8 cellular contexts compared by ENCODE assay signal in genomic region chr2:42494434-42495233, GRCh38. TPM values are rescaled to one million over a fixed set of nuclear protein-coding genes. Genes with fewer than 3 reads are reported as not detected.
DNase-seq lines count a peak whose midpoint lies in the region; ATAC-seq and TF ChIP-seq lines count a peak whose summit lies in the region.

No MANE protein-coding gene starts in this region.

- peaks cover 19% of the 10 kb centered on the region for H3K4me1 ChIP-seq in left ventricle myocardium inferior
- no peaks in the 10 kb centered on the region for H3K4me1 ChIP-seq in prostate gland (replicated peaks)

- TF ChIP-seq CTCF in GM06990 (IDR thresholded peaks at IDR 0.05; ENCODE audit: insufficient read depth, low read length, poor library complexity, severe bottlenecking), result peak; percentile 89
- peak; percentile 67 for TF ChIP-seq CTCF in SU-DHL-6 (IDR thresholded peaks at IDR 0.05; ENCODE audit: insufficient read depth, low read length, poor library complexity, severe bottlenecking)
- peak; percentile 89 for TF ChIP-seq CTCF in left ventricle myocardium inferior (IDR thresholded peaks at IDR 0.05; ENCODE audit: borderline replicate concordance)
- peak; percentile 40 to 88 (median 79) for TF ChIP-seq CTCF in prostate gland (IDR thresholded peaks at IDR 0.05)

- peak overlapping the region; percentile 73 for H3K27ac Mint-ChIP-seq in activated naive CD8-positive, alpha-beta T cell treated with anti-CD3 and anti-CD28 coated beads, Interleukin-2, amount 50 U/mL, for 24 hours

- H3K9me3 Mint-ChIP-seq in activated naive CD8-positive, alpha-beta T cell treated with anti-CD3 and anti-CD28 coated beads, Interleukin-2, amount 50 U/mL, for 24 hours, result no peaks in the 10 kb centered on the region

- H3K4me3 Mint-ChIP-seq in activated naive CD8-positive, alpha-beta T cell treated with anti-CD3 and anti-CD28 coated beads, Interleukin-2, amount 50 U/mL, for 24 hours, result peak overlapping the region; percentile 87

- intact Hi-C loops in left ventricle myocardium inferior (cut with micrococcal nuclease) (no loop called here), prostate gland (cut with DNase I) (loop anchor here (2.0 to 10.0 kb wide), 2 partner anchors 168 to 300 kb away; partner anchors contain the start of gene HAAO)

- H4K20me1 ChIP-seq in SU-DHL-6 (ENCODE audit: low read depth, low read length), result no peaks in the 10 kb centered on the region

- no peaks in the 10 kb centered on the region for H3K79me2 ChIP-seq in SU-DHL-6 (ENCODE audit: insufficient read depth, low read length)

- H3K27me3 ChIP-seq in GM06990 (replicated peaks; ENCODE audit: control insufficient read depth, insufficient read depth, low read length) (no peaks in the 10 kb centered on the region; the same call in 1 of the 2 replicates), SU-DHL-6 (ENCODE audit: low read length) (no peaks in the 10 kb centered on the region), left ventricle myocardium inferior (ENCODE audit: low read depth) (peaks cover 81% of the 10 kb centered on the region), prostate gland (replicated peaks; ENCODE audit: insufficient read depth) (no peaks in the 10 kb centered on the region)

- H3K9me3 ChIP-seq in SU-DHL-6 (ENCODE audit: insufficient read depth, low read length) (no peaks in the 10 kb centered on the region), left ventricle myocardium inferior (replicated peaks) (no peaks in the 10 kb centered on the region), prostate gland (no peaks in the 10 kb centered on the region)

- H3K4me2 ChIP-seq in SU-DHL-6 (ENCODE audit: low read depth, low read length, poor library complexity, severe bottlenecking), result peak overlapping the region; percentile 73

- DNase-seq in GM06990 (ENCODE audit: extremely low read depth, insufficient read length), result peak; percentile 68
- DNase-seq in NCI-H1105 (lab: John Stamatoyannopoulos, UW), result peak; percentile 81
- DNase-seq in activated naive CD8-positive, alpha-beta T cell treated with anti-CD3 and anti-CD28 coated beads, Interleukin-2, amount 50 U/mL, for 24 hours, result peak; percentile 80
- DNase-seq in left ventricle myocardium inferior, result peak; percentile 45
- peak; percentile 76 for DNase-seq in prostate gland (ENCODE audit: low spot score)
- peak; percentile 79 for DNase-seq in ureter (ENCODE audit: low spot score)

- H3K4me1 Mint-ChIP-seq in activated naive CD8-positive, alpha-beta T cell treated with anti-CD3 and anti-CD28 coated beads, Interleukin-2, amount 50 U/mL, for 24 hours, result peaks cover 16% of the 10 kb centered on the region

- peak; percentile 48 for ATAC-seq in HG02588 (IDR thresholded peaks at IDR 0.05; ENCODE audit: unreplicated experiment)
- peak; percentile 50 for ATAC-seq in activated naive CD8-positive, alpha-beta T cell treated with anti-CD3 and anti-CD28 coated beads, Interleukin-2, amount 50 U/mL, for 24 hours

- no peak overlapping the region for H3K27ac ChIP-seq in SU-DHL-6 (ENCODE audit: low read depth, low read length)
- no peak overlapping the region for H3K27ac ChIP-seq in left ventricle myocardium inferior (replicated peaks)
- H3K27ac ChIP-seq in prostate gland, result peak overlapping the region; percentile 58 to 73

- peak overlapping the region; percentile 89 for H2AFZ ChIP-seq in SU-DHL-6 (ENCODE audit: low read depth, low read length, severe bottlenecking)

- H3K36me3 ChIP-seq in GM06990 (ENCODE audit: control insufficient read depth, insufficient read depth, low read length) (no peaks in the 10 kb centered on the region), SU-DHL-6 (ENCODE audit: low read length) (no peaks in the 10 kb centered on the region), left ventricle myocardium inferior (no peaks in the 10 kb centered on the region), prostate gland (no peaks in the 10 kb centered on the region)

- H3K9ac ChIP-seq in SU-DHL-6 (ENCODE audit: low read length), result peak overlapping the region; percentile 63

- H3K9me2 ChIP-seq in SU-DHL-6 (replicated peaks; ENCODE audit: insufficient read depth, low read length), result no peaks in the 10 kb centered on the region

- WGBS in prostate gland, result under 1% methylated on average over 59 of the region's 59 CpGs

- peaks cover 22% of the 10 kb centered on the region for H3K27me3 Mint-ChIP-seq in activated naive CD8-positive, alpha-beta T cell treated with anti-CD3 and anti-CD28 coated beads, Interleukin-2, amount 50 U/mL, for 24 hours

- peaks cover 12% of the 10 kb centered on the region; the same call in 1 of the 2 replicates for H3F3A ChIP-seq in SU-DHL-6 (ENCODE audit: insufficient read depth)

- TF ChIP-seq POLR2A in prostate gland (IDR thresholded peaks at IDR 0.05), result no peak

- H3K4me3 ChIP-seq in GM06990 (replicated peaks; ENCODE audit: low read depth, low read length), result peak overlapping the region; percentile 62
- peak overlapping the region; percentile 58 for H3K4me3 ChIP-seq in SU-DHL-6 (ENCODE audit: insufficient read depth, low read length, poor library complexity, severe bottlenecking)
- H3K4me3 ChIP-seq in left ventricle myocardium inferior, result peak overlapping the region; percentile 72
- H3K4me3 ChIP-seq in prostate gland, result peak overlapping the region; percentile 53 to 54

- no peaks in the 10 kb centered on the region for H3K36me3 Mint-ChIP-seq in activated naive CD8-positive, alpha-beta T cell treated with anti-CD3 and anti-CD28 coated beads, Interleukin-2, amount 50 U/mL, for 24 hours (ENCODE audit: low read depth)

RNA-seq across cellular contexts. Expression of gene KCNG3, which starts 0.9 kb away (rescaled TPM):
- total RNA-seq in left ventricle myocardium inferior (not detected), prostate gland (1 to 10 TPM in 1 of 2 donors, under 1 TPM in 1; 0.27 to 4.1 TPM), ureter (not detected)

Comparison
In these comparisons a context has a peak if more than half of its experiments do, and no peak if none do; other contexts are left out.
1. H3K27ac ChIP-seq: peak in prostate gland (2 of 2); none in SU-DHL-6 (single experiment) and left ventricle myocardium inferior (single experiment).
2. Peak in every context shown above with its lines, with median percentiles within 50 percentile points of each other: DNase-seq, H3K4me3 ChIP-seq and CTCF ChIP-seq.